In the genomic region with DNA sequence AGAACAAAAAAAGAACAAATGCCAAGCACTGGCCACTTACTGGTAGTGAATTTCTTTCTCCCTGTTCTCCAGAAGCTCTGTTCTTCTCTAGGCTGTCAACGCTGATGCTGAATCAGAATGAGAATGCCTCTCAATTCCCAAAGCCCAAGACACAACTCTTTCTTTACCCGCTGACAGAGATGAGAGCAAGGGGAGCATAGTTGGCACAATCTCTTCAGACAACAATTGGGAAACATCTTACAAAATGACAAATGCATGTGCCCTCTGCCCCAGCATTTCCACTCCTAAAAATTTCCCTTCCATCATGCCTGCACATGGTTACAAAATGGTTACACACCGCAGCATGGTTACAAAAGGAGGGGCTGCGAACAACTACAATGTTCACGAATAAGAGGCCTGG, we compare ENCODE assay signal across 12 cellular contexts. TPM values are rescaled to one million over a fixed set of nuclear protein-coding genes. Genes with fewer than 3 reads are reported as not detected.
DNase-seq lines count a peak whose midpoint lies in the region; ATAC-seq and TF ChIP-seq lines count a peak whose summit lies in the region.
"Had no signal": no experiment of that assay in that cellular context is flagged by ENCODE, and none has a peak within 500 bp of the region (broad histone marks: within the 10 kb centered on the region; RNA-seq: fewer than 3 reads in every experiment).

No MANE protein-coding gene starts in this region.

- DNase-seq in WTC11 (ENCODE audit: low spot score) (no peak), endodermal cell (no peak), right lobe of liver (no peak), superior temporal gyrus (ENCODE audit: extremely low spot score) (peak; percentile 25), erythroblast (lab: John Stamatoyannopoulos, UW) (no peak), NCI-H1417 treated with DMSO at 0.1 percent for 48 hours (lab: John Stamatoyannopoulos, UW) (no peak)
- DNase-seq: BE2C; CD8-positive, alpha-beta T cell; DMS79 treated with DMSO at 0.1 percent for 48 hours had no signal

- H3K9me3 ChIP-seq in endodermal cell (ENCODE audit: control insufficient read depth, low read length) (no peaks in the 10 kb centered on the region), right lobe of liver (no peaks in the 10 kb centered on the region)
- H3K9me3 ChIP-seq: BE2C had no signal

- H3K4me3 ChIP-seq in endodermal cell (ENCODE audit: low read length) (no peak overlapping the region), right lobe of liver (peak overlapping the region in 1 of 3 donors; percentile 19)
- H3K4me3 ChIP-seq: K562 had no signal

- H3K27me3 ChIP-seq in endodermal cell (ENCODE audit: control insufficient read depth, insufficient read depth, low read length, poor library complexity, severe bottlenecking) (no peaks in the 10 kb centered on the region), right lobe of liver (no peaks in the 10 kb centered on the region)
- H3K27me3 ChIP-seq: BE2C had no signal

- H3K27ac Mint-ChIP-seq in WTC11 = peak overlapping the region; percentile 10; the same call in 1 of the 2 replicates
- H3K27ac Mint-ChIP-seq in endodermal cell = no peak overlapping the region
- H3K27ac Mint-ChIP-seq: CD8-positive, alpha-beta T cell had no signal

- H3K4me1 ChIP-seq in endodermal cell (ENCODE audit: control insufficient read depth, insufficient read depth, low read length) = peaks cover 2% of the 10 kb centered on the region
- H3K4me1 ChIP-seq in right lobe of liver = peaks cover 0 to 76% (median 23%) of the 10 kb centered on the region in 4 donors
- H3K4me1 ChIP-seq: BE2C had no signal

- TF ChIP-seq CTCF in WTC11 (IDR thresholded peaks at IDR 0.05) = no peak
- TF ChIP-seq CTCF in endodermal cell (conservative IDR thresholded peaks at IDR 0.05) = no peak
- no peak for TF ChIP-seq CTCF in right lobe of liver (IDR thresholded peaks at IDR 0.05)

- TF ChIP-seq POLR2A in right lobe of liver (IDR thresholded peaks at IDR 0.05) (no peak), erythroblast (IDR thresholded peaks at IDR 0.05; ENCODE audit: low read length) (no peak), GM18505 (IDR thresholded peaks at IDR 0.05; ENCODE audit: borderline replicate concordance, extremely low read depth, insufficient read depth, insufficient read length) (no peak)

- H3K9me3 Mint-ChIP-seq in WTC11 (no peaks in the 10 kb centered on the region), endodermal cell (no peaks in the 10 kb centered on the region)
- H3K9me3 Mint-ChIP-seq: CD8-positive, alpha-beta T cell had no signal

- H3K27me3 Mint-ChIP-seq in WTC11 (ENCODE audit: low read depth) (no peaks in the 10 kb centered on the region), endodermal cell (ENCODE audit: insufficient read depth) (no peaks in the 10 kb centered on the region)

- CTCF ChIA-PET in WTC11 (lab: Charles Lee) = no interaction called here

- H3K36me3 Mint-ChIP-seq in WTC11 (no peaks in the 10 kb centered on the region), endodermal cell (ENCODE audit: low read depth) (peaks cover 6% of the 10 kb centered on the region)
- H3K36me3 Mint-ChIP-seq: CD8-positive, alpha-beta T cell had no signal

- H3K4me3 Mint-ChIP-seq in WTC11 (no peak overlapping the region), endodermal cell (no peak overlapping the region)
- H3K4me3 Mint-ChIP-seq: CD8-positive, alpha-beta T cell had no signal

- WGBS in endodermal cell (ENCODE audit: insufficient coverage in 1 of 2, insufficient read length in 1 of 2), 2 experiments = 87 to 95% methylated on average over 5 of the region's 5 CpGs
- WGBS in right lobe of liver (ENCODE audit: insufficient coverage, low coverage, low lambda C conversion rate, missing lambda C conversion rate) = 32% methylated on average over 5 of the region's 5 CpGs

- H3K36me3 ChIP-seq in endodermal cell (ENCODE audit: control insufficient read depth, insufficient read depth, low read length) = no peaks in the 10 kb centered on the region
- H3K36me3 ChIP-seq in right lobe of liver = no peaks in the 10 kb centered on the region
- H3K36me3 ChIP-seq: BE2C had no signal

- no peak overlapping the region for H3K9ac ChIP-seq in endodermal cell (ENCODE audit: extremely low read depth, low read length, poor library complexity, severe bottlenecking)

- POLR2A ChIA-PET in WTC11 (lab: Charles Lee) = no interaction called here

- ATAC-seq in WTC11 (no peak), right lobe of liver (peak; percentile 39 to 56 (median 44)), GM18505 (IDR thresholded peaks at IDR 0.05; ENCODE audit: unreplicated experiment) (no peak)
- ATAC-seq: CD8-positive, alpha-beta T cell; HCT116; K562 had no signal

- H3K27ac ChIP-seq in endodermal cell (ENCODE audit: low read depth, low read length) = peak overlapping the region; percentile 50
- peak overlapping the region; percentile 65 to 97 (median 94) for H3K27ac ChIP-seq in right lobe of liver

- intact Hi-C loops in right lobe of liver (cut with DNase I) = no loop called here

- H3K4me1 Mint-ChIP-seq in WTC11 (peaks cover 42% of the 10 kb centered on the region), endodermal cell (peaks cover 7% of the 10 kb centered on the region)

TF ChIP-seq in WTC11, 78 proteins besides CTCF, POLR2A, EP300 and RAD21:
- no peak for TF ChIP-seq JUN (CRISPR knock-in tag; IDR thresholded peaks at IDR 0.05)
TF ChIP-seq in WTC11: peak in this region for 0.

RNA-seq across cellular contexts. Expression of gene KLHL25, which starts 14.1 kb away (rescaled TPM):
- total RNA-seq in WTC11 (2021) (14.1 to 15.8 TPM (median 15.0 TPM) in 3 replicates), endodermal cell (10 to 100 TPM; 13.3 TPM), right lobe of liver (10 to 100 TPM in 3 of 6 experiments, 1 to 10 TPM in 3; 5.8 to 21.7 (median 13.4) TPM)
- polyA plus RNA-seq in endodermal cell (2013, experiment 1 of 2) = 20.3 TPM
- 19.7 TPM for polyA plus RNA-seq in endodermal cell (2013, experiment 2 of 2)

Comparison
In these comparisons a context has a peak if more than half of its experiments do, and no peak if none do; other contexts are left out.
1. ATAC-seq: peak in right lobe of liver (4 of 4); none in WTC11 (single experiment) and GM18505 (single experiment).